In the genomic region with DNA sequence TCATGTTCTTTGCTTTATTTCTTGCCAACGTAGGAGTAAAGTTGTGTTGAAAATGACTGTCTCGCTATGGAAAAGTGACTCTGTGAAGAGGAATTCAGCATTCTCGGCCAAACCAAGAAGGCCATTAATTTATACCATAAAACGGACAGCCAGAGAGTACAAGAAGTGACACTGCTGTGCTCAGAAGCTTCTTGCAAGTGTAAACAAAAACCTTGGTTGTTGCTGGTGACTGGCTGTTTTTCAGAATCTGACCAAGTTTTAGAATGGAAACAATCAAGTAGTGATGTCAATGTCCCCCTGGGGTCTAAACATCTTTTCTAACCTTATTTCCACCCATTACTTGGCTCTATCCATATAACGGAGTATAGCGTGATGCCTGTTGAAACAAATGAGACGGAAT, we compare ENCODE assay signal across 26 cellular contexts.
A peak's percentile ranks its signal among the peaks of the same experiment; 100 is the strongest.
DNase-seq lines count a peak whose midpoint lies in the region; FAIRE-seq and TF ChIP-seq lines count a peak whose summit lies in the region.
"Had no signal": no experiment of that assay in that cellular context is flagged by ENCODE, and none has a peak within 500 bp of the region (broad histone marks: within the 10 kb centered on the region; RNA-seq: fewer than 3 reads in every experiment).

No MANE protein-coding gene starts in this region.

- H3K4ac ChIP-seq in neuronal stem cell (ENCODE audit: low read length), result no peak overlapping the region

- peaks cover 21% of the 10 kb centered on the region for H3K4me1 Mint-ChIP-seq in astrocyte (ENCODE audit: low read depth, unreplicated experiment)

- no peak overlapping the region for H3K18ac ChIP-seq in neuronal stem cell (ENCODE audit: low read length)

- H2AFZ ChIP-seq in astrocyte (ENCODE audit: low read depth, low read length) (no peak overlapping the region), neuronal stem cell (ENCODE audit: low read length) (no peak overlapping the region)
- H2AFZ ChIP-seq: GM23248 had no signal

- no peak for TF ChIP-seq CTCF in AG10803 (conservative IDR thresholded peaks at IDR 0.05; ENCODE audit: low read length)
- TF ChIP-seq CTCF in astrocyte (IDR thresholded peaks at IDR 0.05; ENCODE audit: insufficient read depth, low read depth, low read length), result no peak
- TF ChIP-seq CTCF in fibroblast of villous mesenchyme (IDR thresholded peaks at IDR 0.05; ENCODE audit: insufficient read depth, low read depth, low read length), result no peak
- TF ChIP-seq CTCF in stomach (IDR thresholded peaks at IDR 0.05), result no peak
- no peak for TF ChIP-seq CTCF in GM13976 (IDR thresholded peaks at IDR 0.05; ENCODE audit: borderline replicate concordance, control extremely low read depth, extremely low read depth, insufficient read depth, missing control alignments)

- no peak for TF ChIP-seq POLR2A in stomach (IDR thresholded peaks at IDR 0.05)

- no peaks in the 10 kb centered on the region for H3K27me3 ChIP-seq in astrocyte (ENCODE audit: insufficient read depth, low read length)
- no peaks in the 10 kb centered on the region for H3K27me3 ChIP-seq in stomach
- no peaks in the 10 kb centered on the region for H3K27me3 ChIP-seq in neuronal stem cell (ENCODE audit: control insufficient read depth in 3 of 3, insufficient read depth in 3 of 3, low read depth in 1 of 3, low read length in 3 of 3)

- H2BK12ac ChIP-seq in neuronal stem cell (ENCODE audit: low read length), result no peak overlapping the region

- H2AK5ac ChIP-seq in neuronal stem cell (ENCODE audit: low read depth, low read length), result no peak overlapping the region

- H3K4me1 ChIP-seq in astrocyte (ENCODE audit: insufficient read depth, low read length) (no peaks in the 10 kb centered on the region), stomach (no peaks in the 10 kb centered on the region), neuronal stem cell (ENCODE audit: control insufficient read depth in 2 of 2, insufficient read depth in 1 of 2, low read depth in 1 of 2, low read length in 2 of 2) (no peaks in the 10 kb centered on the region)

- no peak overlapping the region for H4K8ac ChIP-seq in neuronal stem cell (ENCODE audit: low read depth, low read length)

- no peak overlapping the region for H3K23ac ChIP-seq in neuronal stem cell (ENCODE audit: low read depth, low read length, poor library complexity)

- in situ Hi-C loops in GM13976 (cut with MboI; ENCODE audit: low sequenced_read_pairs, unreplicated experiment), result no loop called here

- H3K36me3 ChIP-seq in astrocyte (ENCODE audit: insufficient read depth, low read length), result no peaks in the 10 kb centered on the region
- H3K36me3 ChIP-seq in stomach, result no peaks in the 10 kb centered on the region
- no peaks in the 10 kb centered on the region for H3K36me3 ChIP-seq in neuronal stem cell (replicated peaks in 1 of 2; ENCODE audit: control insufficient read depth in 2 of 2, insufficient read depth in 2 of 2, low read length in 2 of 2)

- no peaks in the 10 kb centered on the region for H3K79me1 ChIP-seq in neuronal stem cell (ENCODE audit: low read depth, low read length)

- H3K4me3 Mint-ChIP-seq in astrocyte (ENCODE audit: unreplicated experiment), result no peak overlapping the region
- H3K4me3 Mint-ChIP-seq: CD8-positive, alpha-beta T cell; H9 had no signal

- no peaks in the 10 kb centered on the region for H3K79me2 ChIP-seq in astrocyte (ENCODE audit: insufficient read depth, low read length)

- no peak for FAIRE-seq in astrocyte (lab: Jason Lieb, UNC)
- FAIRE-seq: HTR-8/SVneo, K562 had no signal

- no peak overlapping the region for H3K9ac ChIP-seq in astrocyte (ENCODE audit: low read length)
- no peak overlapping the region for H3K9ac ChIP-seq in neuronal stem cell (ENCODE audit: low read depth, low read length, poor library complexity)
- H3K9ac ChIP-seq: GM23248 had no signal

- intact Hi-C loops in stomach (cut with DNase I; ENCODE audit: low total_unique reads), result no loop called here

- no peak overlapping the region for H3K14ac ChIP-seq in neuronal stem cell (ENCODE audit: low read length)

- H2BK15ac ChIP-seq in neuronal stem cell (ENCODE audit: low read length), result no peak overlapping the region

- no peak overlapping the region for H2BK120ac ChIP-seq in neuronal stem cell (ENCODE audit: low read depth, low read length)

- H3K4me3 ChIP-seq in AG10803 (ENCODE audit: low read length), result no peak overlapping the region
- no peak overlapping the region for H3K4me3 ChIP-seq in astrocyte (ENCODE audit: insufficient read depth, low read depth, low read length)
- no peak overlapping the region for H3K4me3 ChIP-seq in fibroblast of villous mesenchyme (ENCODE audit: low read depth, low read length)
- no peak overlapping the region for H3K4me3 ChIP-seq in stomach
- H3K4me3 ChIP-seq in neuronal stem cell (ENCODE audit: low read length in 2 of 2), result no peak overlapping the region
- H3K4me3 ChIP-seq: GM23248, K562 had no signal

- TF ChIP-seq EP300 in stomach (IDR thresholded peaks at IDR 0.05), result no peak

- no peaks in the 10 kb centered on the region for H4K20me1 ChIP-seq in astrocyte (ENCODE audit: insufficient read depth, low read length)

- H4K91ac ChIP-seq in neuronal stem cell (ENCODE audit: low read depth, low read length, poor library complexity), result no peak overlapping the region

- no peak overlapping the region for H2BK5ac ChIP-seq in neuronal stem cell (ENCODE audit: low read length)

- no peak overlapping the region for H3K27ac Mint-ChIP-seq in astrocyte (ENCODE audit: unreplicated experiment)
- H3K27ac Mint-ChIP-seq: CD8-positive, alpha-beta T cell; H9 had no signal

- H3K36me3 Mint-ChIP-seq in astrocyte (ENCODE audit: low read depth, unreplicated experiment), result no peaks in the 10 kb centered on the region
- H3K36me3 Mint-ChIP-seq: CD8-positive, alpha-beta T cell had no signal

- DNase-seq in AG10803 (ENCODE audit: low read depth), result peak; percentile 62
- DNase-seq in H4 (ENCODE audit: low spot score), result peak; percentile 78
- peak; percentile 51 for DNase-seq in astrocyte (ENCODE audit: low read depth)
- peak; percentile 87 for DNase-seq in fibroblast of villous mesenchyme (ENCODE audit: low read depth)
- DNase-seq in stomach, result no peak
- no peak for DNase-seq in CD1c-positive myeloid dendritic cell (ENCODE audit: extremely low spot score)
- no peak for DNase-seq in neuronal stem cell (ENCODE audit: low spot score)
- no peak for DNase-seq in GM13976 (ENCODE audit: low spot score)
- DNase-seq: 8988T; ACHN; C1 segment of cervical spinal cord; CD8-positive, alpha-beta T cell; DMS79 treated with DMSO at 0.1 percent for 48 hours; GM23248; H9; Kasumi-1; MM.1S; NCI-H2029; NCI-H446; NCI-H524 treated with DMSO at 0.1 percent for 48 hours; NCI-H82; NK-92 treated with Interleukin-12 subunit alpha and Interleukin-12 subunit beta, amount 100 ng/mL, for 24 hours; PC-3; Right ventricle myocardium superior had no signal

- H3K9me3 Mint-ChIP-seq in astrocyte (ENCODE audit: unreplicated experiment), result peaks cover 4% of the 10 kb centered on the region
- H3K9me3 Mint-ChIP-seq: CD8-positive, alpha-beta T cell; H9 had no signal

- no peaks in the 10 kb centered on the region for H3K27me3 Mint-ChIP-seq in astrocyte (ENCODE audit: low read depth, unreplicated experiment)

- H3K9me3 ChIP-seq in astrocyte (ENCODE audit: insufficient read depth, low read depth, low read length), result no peaks in the 10 kb centered on the region
- no peaks in the 10 kb centered on the region for H3K9me3 ChIP-seq in stomach
- no peaks in the 10 kb centered on the region for H3K9me3 ChIP-seq in neuronal stem cell (replicated peaks in 1 of 2; ENCODE audit: control insufficient read depth in 2 of 2, insufficient read depth in 1 of 2, low read depth in 1 of 2, low read length in 2 of 2)

- WGBS in stomach, 5 donors, result 81 to 87% (median 82%) methylated on average over 7 of the region's 7 CpGs
- no CpG with 5 or more reads among the region's 7 CpGs for WGBS in neuronal stem cell (ENCODE audit: extremely low coverage in 2 of 2, insufficient read length in 2 of 2, insufficient replicate concordance in 1 of 2), 2 donors

- H3K27ac ChIP-seq in astrocyte (ENCODE audit: low read depth, low read length) (no peak overlapping the region), stomach (no peak overlapping the region), neuronal stem cell (replicated peaks; ENCODE audit: low read length) (no peak overlapping the region)
- H3K27ac ChIP-seq: GM23248 had no signal

- H3K4me2 ChIP-seq in astrocyte (ENCODE audit: low read length) (no peak overlapping the region), neuronal stem cell (ENCODE audit: insufficient read depth, low read length, poor library complexity, severe bottlenecking) (no peak overlapping the region)

Comparison
In these comparisons a context has a peak if more than half of its experiments do, and no peak if none do; other contexts are left out.
1. DNase-seq: peak in AG10803 (single experiment), H4 (single experiment), astrocyte (single experiment) and fibroblast of villous mesenchyme (single experiment); none in stomach (single experiment), CD1c-positive myeloid dendritic cell (single experiment), neuronal stem cell (single experiment) and GM13976 (single experiment).